15 cellular contexts compared by ENCODE assay signal in genomic region chr10:69377936-69378335, GRCh38. TPM values are rescaled to one million over a fixed set of nuclear protein-coding genes. Genes with fewer than 3 reads are reported as not detected.
DNase-seq lines count a peak whose midpoint lies in the region; ATAC-seq, FAIRE-seq and TF ChIP-seq lines count a peak whose summit lies in the region.
"Had no signal": no experiment of that assay in that cellular context is flagged by ENCODE, and none has a peak within 500 bp of the region (broad histone marks: within the 10 kb centered on the region; RNA-seq: fewer than 3 reads in every experiment).

No MANE protein-coding gene starts in this region.

- H3K9me3 Mint-ChIP-seq in CD8-positive, alpha-beta T cell: no peaks in the 10 kb centered on the region
- no peaks in the 10 kb centered on the region for H3K9me3 Mint-ChIP-seq in activated B cell treated with CpG ODN at 0.5 μM for 24 hours
- no peaks in the 10 kb centered on the region for H3K9me3 Mint-ChIP-seq in activated T-helper 2 cell treated with anti-CD3 and anti-CD28 coated beads, Interferon-gamma antibody, Interleukin-2, Interleukin-4, amounts not matched to agents 10 μg/mL and 5 μg/mL and 100 μg/mL, durations not matched to agents 14 hours and 24 hours and 36 hours
- H3K9me3 Mint-ChIP-seq: stimulated activated naive CD8-positive, alpha-beta T cell treated with anti-CD3 and anti-CD28 coated beads, Interleukin-15, Interleukin-2, amounts not matched to agents 100 ng/mL and 50 ng/mL, for 24 hours had no signal

- WGBS in psoas muscle, 3 donors: 19 to 43% (median 21%) methylated on average over 3 of the region's 3 CpGs

- no peaks in the 10 kb centered on the region for H3K27me3 ChIP-seq in CD8-positive, alpha-beta T cell (ENCODE audit: insufficient read depth, low read length)
- H3K27me3 ChIP-seq in right atrium auricular region (no peaks in the 10 kb centered on the region), psoas muscle (ENCODE audit: insufficient read depth in 3 of 3, low read length in 2 of 3) (no peaks in the 10 kb centered on the region)

- H3K36me3 Mint-ChIP-seq in CD8-positive, alpha-beta T cell: peaks cover 82% of the 10 kb centered on the region
- peaks cover 77% of the 10 kb centered on the region for H3K36me3 Mint-ChIP-seq in activated B cell treated with CpG ODN at 0.5 μM for 24 hours (ENCODE audit: low read depth)
- peaks cover 72% of the 10 kb centered on the region for H3K36me3 Mint-ChIP-seq in activated T-helper 2 cell treated with anti-CD3 and anti-CD28 coated beads, Interferon-gamma antibody, Interleukin-2, Interleukin-4, amounts not matched to agents 10 μg/mL and 5 μg/mL and 100 μg/mL, durations not matched to agents 14 hours and 24 hours and 36 hours (ENCODE audit: low read depth)

- peaks cover 27% of the 10 kb centered on the region for H3K4me1 Mint-ChIP-seq in CD8-positive, alpha-beta T cell (ENCODE audit: low read depth)
- peaks cover 11% of the 10 kb centered on the region for H3K4me1 Mint-ChIP-seq in activated B cell treated with CpG ODN at 0.5 μM for 24 hours
- peaks cover 1% of the 10 kb centered on the region for H3K4me1 Mint-ChIP-seq in activated T-helper 2 cell treated with anti-CD3 and anti-CD28 coated beads, Interferon-gamma antibody, Interleukin-2, Interleukin-4, amounts not matched to agents 10 μg/mL and 5 μg/mL and 100 μg/mL, durations not matched to agents 14 hours and 24 hours and 36 hours (ENCODE audit: low read depth)

- no peak for DNase-seq in CD8-positive, alpha-beta T cell
- no peak for DNase-seq in activated B cell treated with CpG ODN at 0.5 μM for 24 hours
- no peak for DNase-seq in right atrium auricular region (ENCODE audit: low spot score)
- no peak for DNase-seq in psoas muscle
- DNase-seq in activated T-helper 2 cell treated with anti-CD3 and anti-CD28 coated beads, Interferon-gamma antibody, Interleukin-2, Interleukin-4, amounts not matched to agents 10 μg/mL and 5 μg/mL and 100 μg/mL, durations not matched to agents 14 hours and 24 hours and 36 hours (ENCODE audit: low spot score): no peak
- DNase-seq in HTR-8/SVneo (ENCODE audit: insufficient read length, low spot score): no peak
- no peak for DNase-seq in SKM-1 (lab: John Stamatoyannopoulos, UW; ENCODE audit: unreplicated experiment)
- DNase-seq: activated CD4-positive, alpha-beta T cell treated with anti-CD3 and anti-CD28 coated beads for 36 hours; C1 segment of cervical spinal cord; cerebellar nuclear complex; Kasumi-1; stimulated activated CD4-positive, alpha-beta T cell treated with anti-CD3 and anti-CD28 coated beads, Interleukin-4, amount 100 ng/mL, for 24 hours had no signal

- TF ChIP-seq CTCF in CD8-positive, alpha-beta T cell (IDR thresholded peaks at IDR 0.05): no peak
- no peak for TF ChIP-seq CTCF in activated B cell treated with CpG ODN at 0.5 μM for 24 hours (IDR thresholded peaks at IDR 0.05)
- no peak for TF ChIP-seq CTCF in right atrium auricular region (IDR thresholded peaks at IDR 0.05)
- no peak for TF ChIP-seq CTCF in psoas muscle (IDR thresholded peaks at IDR 0.05)

- ATAC-seq in CD8-positive, alpha-beta T cell: no peak
- ATAC-seq in activated B cell treated with CpG ODN at 0.5 μM for 24 hours (ENCODE audit: low read depth) (no peak), psoas muscle (no peak), GM21381 (IDR thresholded peaks at IDR 0.05; ENCODE audit: unreplicated experiment) (no peak)
- ATAC-seq: activated CD4-positive, alpha-beta T cell treated with anti-CD3 and anti-CD28 coated beads for 36 hours had no signal

- no peaks in the 10 kb centered on the region for H3K27me3 Mint-ChIP-seq in CD8-positive, alpha-beta T cell (ENCODE audit: low read depth)
- no peaks in the 10 kb centered on the region for H3K27me3 Mint-ChIP-seq in activated B cell treated with CpG ODN at 0.5 μM for 24 hours
- H3K27me3 Mint-ChIP-seq in activated T-helper 2 cell treated with anti-CD3 and anti-CD28 coated beads, Interferon-gamma antibody, Interleukin-2, Interleukin-4, amounts not matched to agents 10 μg/mL and 5 μg/mL and 100 μg/mL, durations not matched to agents 14 hours and 24 hours and 36 hours (ENCODE audit: low read depth): no peaks in the 10 kb centered on the region
- H3K27me3 Mint-ChIP-seq: activated CD4-positive, alpha-beta T cell treated with anti-CD3 and anti-CD28 coated beads for 36 hours; stimulated activated naive CD8-positive, alpha-beta T cell treated with anti-CD3 and anti-CD28 coated beads, Interleukin-15, Interleukin-2, amounts not matched to agents 100 ng/mL and 50 ng/mL, for 24 hours had no signal

- no peak for FAIRE-seq in HTR-8/SVneo (lab: Jason Lieb, UNC)

- no peaks in the 10 kb centered on the region for H3K9me3 ChIP-seq in CD8-positive, alpha-beta T cell (ENCODE audit: low read length)
- H3K9me3 ChIP-seq in right atrium auricular region (no peaks in the 10 kb centered on the region), psoas muscle (no peaks in the 10 kb centered on the region)

- peak overlapping the region; percentile 42 for H3K27ac Mint-ChIP-seq in CD8-positive, alpha-beta T cell
- H3K27ac Mint-ChIP-seq in activated B cell treated with CpG ODN at 0.5 μM for 24 hours: peak overlapping the region; percentile 68
- H3K27ac Mint-ChIP-seq in activated T-helper 2 cell treated with anti-CD3 and anti-CD28 coated beads, Interferon-gamma antibody, Interleukin-2, Interleukin-4, amounts not matched to agents 10 μg/mL and 5 μg/mL and 100 μg/mL, durations not matched to agents 14 hours and 24 hours and 36 hours: no peak overlapping the region
- H3K27ac Mint-ChIP-seq: activated CD4-positive, alpha-beta T cell treated with anti-CD3 and anti-CD28 coated beads for 36 hours had no signal

- peaks cover 43% of the 10 kb centered on the region for H3K36me3 ChIP-seq in CD8-positive, alpha-beta T cell (ENCODE audit: insufficient read depth, low read length)
- H3K36me3 ChIP-seq in right atrium auricular region (peaks cover 75% of the 10 kb centered on the region), psoas muscle (ENCODE audit: insufficient read depth in 1 of 2, low read depth in 1 of 2) (peaks cover 6 to 76% of the 10 kb centered on the region in 2 donors)

- no peak overlapping the region for H3K4me3 Mint-ChIP-seq in CD8-positive, alpha-beta T cell
- H3K4me3 Mint-ChIP-seq in activated B cell treated with CpG ODN at 0.5 μM for 24 hours: no peak overlapping the region
- H3K4me3 Mint-ChIP-seq in activated T-helper 2 cell treated with anti-CD3 and anti-CD28 coated beads, Interferon-gamma antibody, Interleukin-2, Interleukin-4, amounts not matched to agents 10 μg/mL and 5 μg/mL and 100 μg/mL, durations not matched to agents 14 hours and 24 hours and 36 hours (ENCODE audit: low read depth): no peak overlapping the region
- H3K4me3 Mint-ChIP-seq: activated CD4-positive, alpha-beta T cell treated with anti-CD3 and anti-CD28 coated beads for 36 hours; stimulated activated naive CD8-positive, alpha-beta T cell treated with anti-CD3 and anti-CD28 coated beads, Interleukin-15, Interleukin-2, amounts not matched to agents 100 ng/mL and 50 ng/mL, for 24 hours had no signal

- H3K27ac ChIP-seq in CD8-positive, alpha-beta T cell (ENCODE audit: low read depth, low read length): no peak overlapping the region
- H3K27ac ChIP-seq in right atrium auricular region (peak overlapping the region; percentile 12 to 64), psoas muscle (peak overlapping the region; percentile 78)
- H3K27ac ChIP-seq: SK-N-MC had no signal

- CTCF ChIA-PET in CD8-positive, alpha-beta T cell (lab: Charles Lee): interaction anchor here (1.3 kb wide), 1 partner anchor 129 kb away, joined by 3 read pairs; no protein-coding TSS in a partner anchor
- CTCF ChIA-PET in activated B cell treated with CpG ODN at 0.5 μM for 24 hours (lab: Charles Lee): no interaction called here

- peaks cover 21% of the 10 kb centered on the region for H3K4me1 ChIP-seq in CD8-positive, alpha-beta T cell (ENCODE audit: insufficient read depth, low read length)
- peaks cover 3 to 50% of the 10 kb centered on the region in 2 donors for H3K4me1 ChIP-seq in right atrium auricular region
- peaks cover 53% of the 10 kb centered on the region for H3K4me1 ChIP-seq in psoas muscle

- intact Hi-C loops in CD8-positive, alpha-beta T cell (cut with DNase I, micrococcal nuclease): no loop called here
- intact Hi-C loops in activated B cell treated with CpG ODN at 0.5 μM for 24 hours (cut with micrococcal nuclease): no loop called here
- intact Hi-C loops in psoas muscle (cut with DNase I): loop anchor here in 1 of 2 donors (5.0 kb wide), 1 partner anchor 61 kb away; no protein-coding TSS in a partner anchor
- intact Hi-C loops in activated T-helper 2 cell treated with anti-CD3 and anti-CD28 coated beads, Interferon-gamma antibody, Interleukin-2, Interleukin-4, amounts not matched to agents 10 μg/mL and 5 μg/mL and 100 μg/mL, durations not matched to agents 14 hours and 24 hours and 36 hours (cut with micrococcal nuclease): no loop called here

- H3K4me3 ChIP-seq in CD8-positive, alpha-beta T cell (ENCODE audit: low read depth, low read length): no peak overlapping the region
- H3K4me3 ChIP-seq in right atrium auricular region (no peak overlapping the region), psoas muscle (no peak overlapping the region)
- H3K4me3 ChIP-seq: SK-N-MC had no signal

- POLR2A ChIA-PET in CD8-positive, alpha-beta T cell (lab: Charles Lee): interaction anchor here (0.5 kb wide), 1 partner anchor 250 kb away, joined by 3 read pairs; no protein-coding TSS in a partner anchor
- POLR2A ChIA-PET in activated B cell treated with CpG ODN at 0.5 μM for 24 hours (lab: Charles Lee): interaction anchor here (0.6 kb wide), 1 partner anchor 51 kb away, joined by 5 read pairs; no protein-coding TSS in a partner anchor

RNA-seq across cellular contexts. Expression of gene TACR2, which starts 38.8 kb away (rescaled TPM):
- not detected for total RNA-seq in CD8-positive, alpha-beta T cell
- not detected in 2 replicates for total RNA-seq in activated B cell treated with CpG ODN at 0.5 μM for 24 hours
- under 1 TPM; 0.24 to 0.41 TPM for total RNA-seq in right atrium auricular region
- under 1 TPM; 0.21 to 0.46 (median 0.23) TPM for total RNA-seq in psoas muscle
- polyA plus RNA-seq in psoas muscle: under 1 TPM; 0.25 to 0.61 (median 0.31) TPM
- not detected in 2 replicates for total RNA-seq in activated T-helper 2 cell treated with anti-CD3 and anti-CD28 coated beads, Interferon-gamma antibody, Interleukin-2, Interleukin-4, amounts not matched to agents 10 μg/mL and 5 μg/mL and 100 μg/mL, durations not matched to agents 14 hours and 24 hours and 36 hours
- total RNA-seq: activated CD4-positive, alpha-beta T cell treated with anti-CD3 and anti-CD28 coated beads for 36 hours had no signal
